29 cellular contexts compared by ENCODE assay signal in the genomic region with DNA sequence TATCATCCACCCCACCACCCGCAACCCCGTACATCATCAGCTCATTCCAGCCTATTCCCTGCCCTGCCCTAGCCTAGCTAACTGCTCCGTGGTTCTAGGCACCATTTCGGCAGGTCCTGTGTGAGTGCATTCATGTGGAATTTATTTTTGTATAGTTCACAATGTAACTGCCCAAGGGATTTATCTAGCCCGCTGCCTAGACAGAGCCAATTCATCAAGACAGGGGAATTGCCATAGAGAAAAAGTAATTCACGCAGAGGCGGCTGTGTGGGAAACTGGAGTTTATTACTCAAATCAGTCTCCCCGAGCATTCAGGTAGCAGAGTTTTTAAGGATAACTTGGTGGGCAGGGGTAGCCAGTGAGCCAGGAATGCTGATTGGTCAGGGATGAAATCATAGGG.
"Had no signal": no experiment of that assay in that cellular context is flagged by ENCODE, and none has a peak within 500 bp of the region (broad histone marks: within the 10 kb centered on the region; RNA-seq: fewer than 3 reads in every experiment).

No MANE protein-coding gene starts in this region.

- H3K4me3 ChIP-seq: adrenal gland, body of pancreas, heart left ventricle had no signal

- H3K9me3 ChIP-seq: adrenal gland, body of pancreas had no signal

- H3K27ac ChIP-seq: adrenal gland, body of pancreas, heart left ventricle, WERI-Rb-1 had no signal

- H3K4me1 ChIP-seq: adrenal gland, body of pancreas, heart left ventricle had no signal

- H3K9me3 Mint-ChIP-seq: activated B cell treated with CpG ODN at 0.5 μM for 24 hours; activated CD8-positive, alpha-beta T cell treated with anti-CD3 and anti-CD28 coated beads for 36 hours; activated naive CD4-positive, alpha-beta T cell treated with anti-CD3 and anti-CD28 coated beads for 36 hours; activated naive CD4-positive, alpha-beta T cell treated with anti-CD3 and anti-CD28 coated beads, Interleukin-2, amount 50 U/mL, for 24 hours; activated naive CD8-positive, alpha-beta T cell treated with anti-CD3 and anti-CD28 coated beads for 36 hours; activated naive CD8-positive, alpha-beta T cell treated with anti-CD3 and anti-CD28 coated beads, Interleukin-2, amount 50 U/mL, for 24 hours; activated T-cell treated with anti-CD3 and anti-CD28 coated beads, Interleukin-2, amount 50 U/mL, for 4 hours; activated T-helper 17 cell treated with anti-CD3 and anti-CD28 coated beads, Interleukin-2, amount 50 U/mL, for 72 hours; effector memory CD8-positive, alpha-beta T cell; T-helper 2 cell treated with Interferon-gamma antibody and Interleukin-4, amounts not matched to agents 5 μg/mL and 100 μg/mL, for 36 hours had no signal

- H3K4me3 Mint-ChIP-seq: activated B cell treated with CpG ODN at 0.5 μM for 24 hours; activated CD8-positive, alpha-beta T cell treated with anti-CD3 and anti-CD28 coated beads for 36 hours; activated naive CD4-positive, alpha-beta T cell treated with anti-CD3 and anti-CD28 coated beads for 36 hours; activated naive CD4-positive, alpha-beta T cell treated with anti-CD3 and anti-CD28 coated beads, Interleukin-2, amount 50 U/mL, for 24 hours; activated naive CD8-positive, alpha-beta T cell treated with anti-CD3 and anti-CD28 coated beads for 36 hours; activated naive CD8-positive, alpha-beta T cell treated with anti-CD3 and anti-CD28 coated beads, Interleukin-2, amount 50 U/mL, for 24 hours; activated T-cell treated with anti-CD3 and anti-CD28 coated beads, Interleukin-2, amount 50 U/mL, for 4 hours; activated T-helper 17 cell treated with anti-CD3 and anti-CD28 coated beads, Interleukin-2, amount 50 U/mL, for 72 hours; effector memory CD8-positive, alpha-beta T cell; T-helper 17 cell; T-helper 2 cell treated with Interferon-gamma antibody and Interleukin-4, amounts not matched to agents 5 μg/mL and 100 μg/mL, for 36 hours had no signal

- H3K27me3 Mint-ChIP-seq: activated CD8-positive, alpha-beta T cell treated with anti-CD3 and anti-CD28 coated beads for 36 hours; activated naive CD4-positive, alpha-beta T cell treated with anti-CD3 and anti-CD28 coated beads, Interleukin-2, amount 50 U/mL, for 24 hours; activated naive CD8-positive, alpha-beta T cell treated with anti-CD3 and anti-CD28 coated beads for 36 hours; activated naive CD8-positive, alpha-beta T cell treated with anti-CD3 and anti-CD28 coated beads, Interleukin-2, amount 50 U/mL, for 24 hours; activated T-helper 17 cell treated with anti-CD3 and anti-CD28 coated beads, Interleukin-2, amount 50 U/mL, for 72 hours; effector memory CD8-positive, alpha-beta T cell; T-helper 17 cell had no signal

- H3K27ac Mint-ChIP-seq: activated B cell treated with CpG ODN at 0.5 μM for 24 hours; activated CD8-positive, alpha-beta T cell treated with anti-CD3 and anti-CD28 coated beads for 36 hours; activated naive CD4-positive, alpha-beta T cell treated with anti-CD3 and anti-CD28 coated beads for 36 hours; activated naive CD4-positive, alpha-beta T cell treated with anti-CD3 and anti-CD28 coated beads, Interleukin-2, amount 50 U/mL, for 24 hours; activated naive CD8-positive, alpha-beta T cell treated with anti-CD3 and anti-CD28 coated beads for 36 hours; activated naive CD8-positive, alpha-beta T cell treated with anti-CD3 and anti-CD28 coated beads, Interleukin-2, amount 50 U/mL, for 24 hours; activated T-helper 17 cell treated with anti-CD3 and anti-CD28 coated beads, Interleukin-2, amount 50 U/mL, for 72 hours; T-helper 2 cell treated with Interferon-gamma antibody and Interleukin-4, amounts not matched to agents 5 μg/mL and 100 μg/mL, for 36 hours had no signal

- H3K36me3 Mint-ChIP-seq: activated naive CD4-positive, alpha-beta T cell treated with anti-CD3 and anti-CD28 coated beads, Interleukin-2, amount 50 U/mL, for 24 hours; activated naive CD8-positive, alpha-beta T cell treated with anti-CD3 and anti-CD28 coated beads for 36 hours had no signal

- H3K36me3 ChIP-seq: adrenal gland, heart left ventricle, WERI-Rb-1 had no signal

- ATAC-seq: activated CD4-positive, CD25-positive, alpha-beta regulatory T cell treated with anti-CD3 and anti-CD28 coated beads, Interleukin-2, amount 50 U/mL, for 24 hours; activated CD8-positive, alpha-beta T cell treated with anti-CD3 and anti-CD28 coated beads for 36 hours; activated naive CD8-positive, alpha-beta T cell treated with anti-CD3 and anti-CD28 coated beads, Interleukin-2, amount 50 U/mL, for 24 hours; activated T-cell treated with anti-CD3 and anti-CD28 coated beads, Interleukin-2, amount 50 U/mL, for 4 hours; activated T-helper 17 cell treated with anti-CD3 and anti-CD28 coated beads, Interleukin-2, amount 50 U/mL, for 72 hours; body of pancreas; effector memory CD8-positive, alpha-beta T cell; heart left ventricle; T-helper 17 cell had no signal

- H3K27me3 ChIP-seq: adrenal gland, body of pancreas had no signal

- DNase-seq: activated B cell treated with CpG ODN at 0.5 μM for 24 hours; activated CD4-positive, alpha-beta T cell treated with anti-CD3 and anti-CD28 coated beads for 48 hours; activated CD4-positive, alpha-beta T cell treated with anti-CD3 and anti-CD28 coated beads, Interleukin-2, amount 50 U/mL, for 1 hour; activated CD4-positive, alpha-beta T cell treated with anti-CD3 and anti-CD28 coated beads, Interleukin-2, amount 50 U/mL, for 48 hours; activated CD8-positive, alpha-beta T cell treated with anti-CD3 and anti-CD28 coated beads for 36 hours; activated effector memory CD4-positive, alpha-beta T cell treated with Interleukin-2 at 50 U/mL for 16 hours; activated naive CD4-positive, alpha-beta T cell treated with anti-CD3 and anti-CD28 coated beads for 36 hours; activated naive CD8-positive, alpha-beta T cell treated with anti-CD3 and anti-CD28 coated beads for 36 hours; activated naive CD8-positive, alpha-beta T cell treated with anti-CD3 and anti-CD28 coated beads, Interleukin-2, amount 50 U/mL, for 24 hours; activated T-cell treated with anti-CD3 and anti-CD28 coated beads, Interleukin-2, amount 50 U/mL, for 4 hours; adrenal gland; amygdala; aorta; body of pancreas; caudate nucleus; cortex of kidney; dermis blood vessel endothelial cell; effector CD4-positive, alpha-beta T cell; effector memory CD8-positive, alpha-beta T cell; foreskin fibroblast; heart left ventricle; T-helper 1 cell; T-helper 17 cell; T1000; WERI-Rb-1 had no signal
